Comparison of ENCODE assay signal across 1 cellular context in genomic region chr9:97501177-97501971, GRCh38.
TF ChIP-seq lines count a peak whose summit lies in the region.

TSS of gene TMOD1 (plus strand) at chr9:97501666. CDS start at chr9:97524189, 22,523 bp downstream.

TF ChIP-seq in K562, 482 proteins besides CTCF, POLR2A, EP300 and RAD21 (continued from another document and continues in another):
- TF ChIP-seq STAT6 (CRISPR knock-in tag; IDR thresholded peaks at IDR 0.05), result no peak
- no peak for TF ChIP-seq STAT5A (IDR thresholded peaks at IDR 0.05; ENCODE audit: borderline replicate concordance, low read length)
- TF ChIP-seq, protein P1, sequence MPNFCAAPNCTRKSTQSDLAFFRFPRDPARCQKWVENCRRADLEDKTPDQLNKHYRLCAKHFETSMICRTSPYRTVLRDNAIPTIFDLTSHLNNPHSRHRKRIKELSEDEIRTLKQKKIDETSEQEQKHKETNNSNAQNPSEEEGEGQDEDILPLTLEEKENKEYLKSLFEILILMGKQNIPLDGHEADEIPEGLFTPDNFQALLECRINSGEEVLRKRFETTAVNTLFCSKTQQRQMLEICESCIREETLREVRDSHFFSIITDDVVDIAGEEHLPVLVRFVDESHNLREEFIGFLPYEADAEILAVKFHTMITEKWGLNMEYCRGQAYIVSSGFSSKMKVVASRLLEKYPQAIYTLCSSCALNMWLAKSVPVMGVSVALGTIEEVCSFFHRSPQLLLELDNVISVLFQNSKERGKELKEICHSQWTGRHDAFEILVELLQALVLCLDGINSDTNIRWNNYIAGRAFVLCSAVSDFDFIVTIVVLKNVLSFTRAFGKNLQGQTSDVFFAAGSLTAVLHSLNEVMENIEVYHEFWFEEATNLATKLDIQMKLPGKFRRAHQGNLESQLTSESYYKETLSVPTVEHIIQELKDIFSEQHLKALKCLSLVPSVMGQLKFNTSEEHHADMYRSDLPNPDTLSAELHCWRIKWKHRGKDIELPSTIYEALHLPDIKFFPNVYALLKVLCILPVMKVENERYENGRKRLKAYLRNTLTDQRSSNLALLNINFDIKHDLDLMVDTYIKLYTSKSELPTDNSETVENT (CRISPR knock-in tag; IDR thresholded peaks at IDR 0.05), result no peak
- TF ChIP-seq ZNF217 (CRISPR knock-in tag; IDR thresholded peaks at IDR 0.05), result no peak
- no peak for TF ChIP-seq HMG20A (CRISPR knock-in tag; conservative IDR thresholded peaks at IDR 0.05)
- TF ChIP-seq CHAMP1 (IDR thresholded peaks at IDR 0.05), result no peak
- TF ChIP-seq DEAF1 (CRISPR knock-in tag; IDR thresholded peaks at IDR 0.05), result no peak
- no peak; the same call in 1 of the 2 replicates for TF ChIP-seq ZNF274 (IDR thresholded peaks at IDR 0.05; ENCODE audit: borderline replicate concordance, low read depth, low read length)
- no peak; the same call in 1 of the 2 replicates for TF ChIP-seq ETS1 (conservative IDR thresholded peaks at IDR 0.05; ENCODE audit: control insufficient read depth, low read depth, low read length)
- no peak for TF ChIP-seq NCOA4 (IDR thresholded peaks at IDR 0.05; ENCODE audit: partially characterized antibody)
- no peak for TF ChIP-seq PYGO2 (tag; IDR thresholded peaks at IDR 0.05)
- no peak for TF ChIP-seq ZNF408 (CRISPR knock-in tag; IDR thresholded peaks at IDR 0.05; ENCODE audit: low read depth)
- no peak for TF ChIP-seq FIP1L1 (IDR thresholded peaks at IDR 0.05; ENCODE audit: low read depth, low read length, poor library complexity, severe bottlenecking)
- no peak for TF ChIP-seq KDM4B (IDR thresholded peaks at IDR 0.05; ENCODE audit: borderline replicate concordance in 2 of 2, low read depth in 1 of 2)
- no peak for TF ChIP-seq ESRRB (CRISPR knock-in tag; IDR thresholded peaks at IDR 0.05; ENCODE audit: borderline replicate concordance)
- TF ChIP-seq PATZ1 (CRISPR knock-in tag; IDR thresholded peaks at IDR 0.05; ENCODE audit: borderline replicate concordance), result no peak
- TF ChIP-seq ZNF830 (CRISPR knock-in tag; IDR thresholded peaks at IDR 0.05), result no peak
- no peak for TF ChIP-seq E4F1 (CRISPR knock-in tag; IDR thresholded peaks at IDR 0.05; ENCODE audit: borderline replicate concordance)
- TF ChIP-seq NFATC3 (IDR thresholded peaks at IDR 0.05), result no peak
- TF ChIP-seq U2AF2 (optimal IDR thresholded peaks at IDR 0.05; ENCODE audit: low read depth, low read length), result no peak
- TF ChIP-seq L3MBTL2 (IDR thresholded peaks at IDR 0.05), result peak; percentile 13; the same call in 1 of the 2 replicates
- TF ChIP-seq, protein P2, sequence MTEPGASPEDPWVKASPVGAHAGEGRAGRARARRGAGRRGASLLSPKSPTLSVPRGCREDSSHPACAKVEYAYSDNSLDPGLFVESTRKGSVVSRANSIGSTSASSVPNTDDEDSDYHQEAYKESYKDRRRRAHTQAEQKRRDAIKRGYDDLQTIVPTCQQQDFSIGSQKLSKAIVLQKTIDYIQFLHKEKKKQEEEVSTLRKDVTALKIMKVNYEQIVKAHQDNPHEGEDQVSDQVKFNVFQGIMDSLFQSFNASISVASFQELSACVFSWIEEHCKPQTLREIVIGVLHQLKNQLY (CRISPR knock-in tag; conservative IDR thresholded peaks at IDR 0.05), result no peak
- TF ChIP-seq RBBP5 (IDR thresholded peaks at IDR 0.05; ENCODE audit: borderline replicate concordance, insufficient read depth, low read length, poor library complexity, severe bottlenecking), result no peak
- TF ChIP-seq PCBP2 (IDR thresholded peaks at IDR 0.05; ENCODE audit: low read depth, low read length, poor library complexity, severe bottlenecking), result no peak
- TF ChIP-seq TAF15 (IDR thresholded peaks at IDR 0.05; ENCODE audit: low read depth, low read length), result no peak
- no peak for TF ChIP-seq TBL1XR1 (IDR thresholded peaks at IDR 0.05; ENCODE audit: low read length in 2 of 2)
- no peak for TF ChIP-seq ARID4B (CRISPR knock-in tag; IDR thresholded peaks at IDR 0.05)
- TF ChIP-seq ELF4 (CRISPR knock-in tag; IDR thresholded peaks at IDR 0.05), result no peak
- TF ChIP-seq CHD2 (IDR thresholded peaks at IDR 0.05; ENCODE audit: low read depth, low read length), result no peak
- TF ChIP-seq FOXM1 (IDR thresholded peaks at IDR 0.05; ENCODE audit: low read depth), result no peak
- TF ChIP-seq FOXM1 (CRISPR knock-in tag; IDR thresholded peaks at IDR 0.05; ENCODE audit: low read depth), result no peak
- TF ChIP-seq HSF4 (CRISPR knock-in tag; IDR thresholded peaks at IDR 0.05; ENCODE audit: borderline replicate concordance), result no peak
- no peak for TF ChIP-seq DACH1 (IDR thresholded peaks at IDR 0.05; ENCODE audit: partially characterized antibody)
- TF ChIP-seq CEBPB (tag; IDR thresholded peaks at IDR 0.05), result no peak
- no peak for TF ChIP-seq ZNF644 (tag; IDR thresholded peaks at IDR 0.05; ENCODE audit: low read depth)
- no peak for TF ChIP-seq MYC (IDR thresholded peaks at IDR 0.05; ENCODE audit: low read depth, low read length)
- no peak for TF ChIP-seq MYC (CRISPR knock-in tag; IDR thresholded peaks at IDR 0.05; ENCODE audit: borderline replicate concordance, low read depth)
- TF ChIP-seq PURB (CRISPR knock-in tag; IDR thresholded peaks at IDR 0.05; ENCODE audit: low read depth), result no peak
- TF ChIP-seq YY1 (IDR thresholded peaks at IDR 0.05; ENCODE audit: borderline replicate concordance in 1 of 3, control insufficient read depth in 1 of 3, extremely low read depth in 1 of 3, insufficient read depth in 3 of 3, insufficient read length in 1 of 3, insufficient replicate concordance in 2 of 3, low read depth in 1 of 3, low read length in 2 of 3), result no peak
- no peak for TF ChIP-seq SREBF2 (CRISPR knock-in tag; IDR thresholded peaks at IDR 0.05)
- TF ChIP-seq LARP7 (IDR thresholded peaks at IDR 0.05), result no peak
- TF ChIP-seq SMAD4 (CRISPR knock-in tag; conservative IDR thresholded peaks at IDR 0.05), result peak; percentile 61; the same call in 1 of the 2 replicates
- TF ChIP-seq ZNF184 (CRISPR knock-in tag; IDR thresholded peaks at IDR 0.05), result no peak
- peak; percentile 67 for TF ChIP-seq ATF7 (IDR thresholded peaks at IDR 0.05)
